Comparison of ENCODE assay signal across 1 cellular context in the genomic region with DNA sequence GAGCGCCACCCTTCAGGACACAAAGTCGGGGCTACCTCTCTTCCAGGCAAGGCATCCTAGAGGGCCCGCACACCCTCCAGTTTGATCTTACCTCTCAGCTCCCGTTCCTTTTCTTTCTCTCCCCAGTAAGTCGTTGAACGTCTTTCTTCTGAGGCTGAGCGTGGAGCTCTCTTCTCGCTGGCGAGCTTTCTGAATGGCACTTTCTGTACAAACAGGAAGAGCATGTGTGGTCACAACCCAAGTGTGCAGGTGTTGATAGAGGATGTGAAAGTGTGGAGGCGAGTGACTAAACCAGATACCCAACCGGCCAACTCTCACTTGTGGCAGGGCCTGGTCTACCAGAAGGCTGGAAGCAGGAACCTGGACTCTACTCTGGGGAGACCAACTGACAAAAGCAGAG.
TF ChIP-seq lines count a peak whose summit lies in the region.

A gene with protein sequence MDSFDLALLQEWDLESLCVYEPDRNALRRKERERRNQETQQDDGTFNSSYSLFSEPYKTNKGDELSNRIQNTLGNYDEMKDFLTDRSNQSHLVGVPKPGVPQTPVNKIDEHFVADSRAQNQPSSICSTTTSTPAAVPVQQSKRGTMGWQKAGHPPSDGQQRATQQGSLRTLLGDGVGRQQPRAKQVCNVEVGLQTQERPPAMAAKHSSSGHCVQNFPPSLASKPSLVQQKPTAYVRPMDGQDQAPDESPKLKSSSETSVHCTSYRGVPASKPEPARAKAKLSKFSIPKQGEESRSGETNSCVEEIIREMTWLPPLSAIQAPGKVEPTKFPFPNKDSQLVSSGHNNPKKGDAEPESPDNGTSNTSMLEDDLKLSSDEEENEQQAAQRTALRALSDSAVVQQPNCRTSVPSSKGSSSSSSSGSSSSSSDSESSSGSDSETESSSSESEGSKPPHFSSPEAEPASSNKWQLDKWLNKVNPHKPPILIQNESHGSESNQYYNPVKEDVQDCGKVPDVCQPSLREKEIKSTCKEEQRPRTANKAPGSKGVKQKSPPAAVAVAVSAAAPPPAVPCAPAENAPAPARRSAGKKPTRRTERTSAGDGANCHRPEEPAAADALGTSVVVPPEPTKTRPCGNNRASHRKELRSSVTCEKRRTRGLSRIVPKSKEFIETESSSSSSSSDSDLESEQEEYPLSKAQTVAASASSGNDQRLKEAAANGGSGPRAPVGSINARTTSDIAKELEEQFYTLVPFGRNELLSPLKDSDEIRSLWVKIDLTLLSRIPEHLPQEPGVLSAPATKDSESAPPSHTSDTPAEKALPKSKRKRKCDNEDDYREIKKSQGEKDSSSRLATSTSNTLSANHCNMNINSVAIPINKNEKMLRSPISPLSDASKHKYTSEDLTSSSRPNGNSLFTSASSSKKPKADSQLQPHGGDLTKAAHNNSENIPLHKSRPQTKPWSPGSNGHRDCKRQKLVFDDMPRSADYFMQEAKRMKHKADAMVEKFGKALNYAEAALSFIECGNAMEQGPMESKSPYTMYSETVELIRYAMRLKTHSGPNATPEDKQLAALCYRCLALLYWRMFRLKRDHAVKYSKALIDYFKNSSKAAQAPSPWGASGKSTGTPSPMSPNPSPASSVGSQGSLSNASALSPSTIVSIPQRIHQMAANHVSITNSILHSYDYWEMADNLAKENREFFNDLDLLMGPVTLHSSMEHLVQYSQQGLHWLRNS (N-terminal part only) (minus strand): TSS at position 198 of the 400 bp plus-strand sequence. CDS start 38,136 bp downstream, outside the sequence.

TF ChIP-seq in IMR-90, 13 proteins besides CTCF, POLR2A, EP300 and RAD21:
- TF ChIP-seq, protein P1, sequence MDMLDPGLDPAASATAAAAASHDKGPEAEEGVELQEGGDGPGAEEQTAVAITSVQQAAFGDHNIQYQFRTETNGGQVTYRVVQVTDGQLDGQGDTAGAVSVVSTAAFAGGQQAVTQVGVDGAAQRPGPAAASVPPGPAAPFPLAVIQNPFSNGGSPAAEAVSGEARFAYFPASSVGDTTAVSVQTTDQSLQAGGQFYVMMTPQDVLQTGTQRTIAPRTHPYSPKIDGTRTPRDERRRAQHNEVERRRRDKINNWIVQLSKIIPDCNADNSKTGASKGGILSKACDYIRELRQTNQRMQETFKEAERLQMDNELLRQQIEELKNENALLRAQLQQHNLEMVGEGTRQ (IDR thresholded peaks at IDR 0.05; ENCODE audit: low read depth, low read length) = no peak
- TF ChIP-seq CEBPB (IDR thresholded peaks at IDR 0.05; ENCODE audit: low read depth, low read length) = no peak
- no peak for TF ChIP-seq MAFK (IDR thresholded peaks at IDR 0.05; ENCODE audit: low read depth, low read length)
- TF ChIP-seq, protein P2, sequence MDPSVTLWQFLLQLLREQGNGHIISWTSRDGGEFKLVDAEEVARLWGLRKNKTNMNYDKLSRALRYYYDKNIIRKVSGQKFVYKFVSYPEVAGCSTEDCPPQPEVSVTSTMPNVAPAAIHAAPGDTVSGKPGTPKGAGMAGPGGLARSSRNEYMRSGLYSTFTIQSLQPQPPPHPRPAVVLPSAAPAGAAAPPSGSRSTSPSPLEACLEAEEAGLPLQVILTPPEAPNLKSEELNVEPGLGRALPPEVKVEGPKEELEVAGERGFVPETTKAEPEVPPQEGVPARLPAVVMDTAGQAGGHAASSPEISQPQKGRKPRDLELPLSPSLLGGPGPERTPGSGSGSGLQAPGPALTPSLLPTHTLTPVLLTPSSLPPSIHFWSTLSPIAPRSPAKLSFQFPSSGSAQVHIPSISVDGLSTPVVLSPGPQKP (IDR thresholded peaks at IDR 0.05; ENCODE audit: borderline replicate concordance, low read depth, low read length) = no peak
- TF ChIP-seq SMC3 (IDR thresholded peaks at IDR 0.05; ENCODE audit: low read depth, low read length) = no peak
- TF ChIP-seq RCOR1 (IDR thresholded peaks at IDR 0.05; ENCODE audit: insufficient replicate concordance, low read length) = no peak
- no peak for TF ChIP-seq CHD1 (IDR thresholded peaks at IDR 0.05; ENCODE audit: low read depth, low read length)
